ENCODE assay signal across 8 cellular contexts in genomic region chr14:74085047-74085637, GRCh38. TPM values are rescaled to one million over a fixed set of nuclear protein-coding genes. Genes with fewer than 3 reads are reported as not detected.
DNase-seq lines count a peak whose midpoint lies in the region; ATAC-seq and TF ChIP-seq lines count a peak whose summit lies in the region.

No MANE protein-coding gene starts in this region.

- CTCF ChIA-PET in Caco-2 (lab: Charles Lee): no interaction called here

- H4K20me1 ChIP-seq in smooth muscle cell (ENCODE audit: low read depth): no peaks in the 10 kb centered on the region

- no peak for TF ChIP-seq CTCF in Caco-2 (IDR thresholded peaks at IDR 0.05; ENCODE audit: insufficient read depth in 1 of 2, low read depth in 1 of 2, low read length in 1 of 2, severe bottlenecking in 1 of 2, unreplicated experiment in 1 of 2)
- TF ChIP-seq CTCF in NB4 (IDR thresholded peaks at IDR 0.05; ENCODE audit: low read depth, low read length): no peak
- no peak for TF ChIP-seq CTCF in smooth muscle cell (IDR thresholded peaks at IDR 0.05; ENCODE audit: borderline replicate concordance, insufficient read depth, poor library complexity, severe bottlenecking)

- peak overlapping the region; percentile 91 for H3K27ac ChIP-seq in smooth muscle cell (ENCODE audit: low read depth)

- no peak for TF ChIP-seq POLR2A in NB4 (IDR thresholded peaks at IDR 0.05; ENCODE audit: extremely low read depth, insufficient read length)

- BruUV-seq in Caco-2 (replicated peaks; lab: Mats Ljungman, UMichigan): TSS peak; percentile 57

- ATAC-seq in GM21360 (IDR thresholded peaks at IDR 0.05; ENCODE audit: unreplicated experiment) (peak; percentile 6), HG02970 (IDR thresholded peaks at IDR 0.05; ENCODE audit: low FRiP score, unreplicated experiment) (no peak)

- H3K4me1 ChIP-seq in Caco-2 (peaks cover 14% of the 10 kb centered on the region), smooth muscle cell (ENCODE audit: low read depth) (peaks cover 16% of the 10 kb centered on the region)

- no peaks in the 10 kb centered on the region for H3F3A ChIP-seq in smooth muscle cell (ENCODE audit: low read depth)

- DNase-seq in Caco-2: no peak
- DNase-seq in NB4 (ENCODE audit: low read depth): peak; percentile 48
- peak; percentile 41 for DNase-seq in amniotic epithelial cell (ENCODE audit: low read depth)
- no peak for DNase-seq in smooth muscle cell (lab: John Stamatoyannopoulos, UW; ENCODE audit: unreplicated experiment)
- DNase-seq in cortex of kidney (lab: John Stamatoyannopoulos, UW): no peak

- peak overlapping the region; percentile 94 for H3K4me3 Mint-ChIP-seq in Caco-2 (ENCODE audit: unreplicated experiment)

- intact Hi-C loops in Caco-2 (cut with micrococcal nuclease; ENCODE audit: unreplicated experiment): no loop called here

- no peaks in the 10 kb centered on the region for H3K9me3 Mint-ChIP-seq in Caco-2 (ENCODE audit: unreplicated experiment)

- peak overlapping the region; percentile 92 for H3K4me2 ChIP-seq in smooth muscle cell

- POLR2A ChIA-PET in Caco-2 (lab: Charles Lee): interaction anchor here (0.9 kb wide), 1 partner anchor 199 kb away, joined by 4 read pairs; no protein-coding TSS in a partner anchor

- 2% methylated on average over 26 of the region's 26 CpGs for WGBS in smooth muscle cell (ENCODE audit: low lambda C conversion rate)

- H3K79me2 ChIP-seq in smooth muscle cell (ENCODE audit: low read depth): peaks cover 22% of the 10 kb centered on the region

- H3K9me3 ChIP-seq in Caco-2 (no peaks in the 10 kb centered on the region), iPS-18c (ENCODE audit: control insufficient read depth, insufficient read depth, low read length) (no peaks in the 10 kb centered on the region), smooth muscle cell (replicated peaks; ENCODE audit: low read depth) (no peaks in the 10 kb centered on the region)

- H3K4me3 ChIP-seq in Caco-2 (ENCODE audit: low read depth, low read length) (peak overlapping the region; percentile 66), NB4 (ENCODE audit: low read depth, low read length) (peak overlapping the region; percentile 98), iPS-18c (ENCODE audit: insufficient read depth, low read depth, low read length) (peak overlapping the region; percentile 90), smooth muscle cell (peak overlapping the region; percentile 79)

- no peaks in the 10 kb centered on the region for H3K27me3 Mint-ChIP-seq in Caco-2 (ENCODE audit: insufficient read depth, unreplicated experiment)

- H3K9ac ChIP-seq in smooth muscle cell (ENCODE audit: low read depth): peak overlapping the region; percentile 86

- no peaks in the 10 kb centered on the region for H3K27me3 ChIP-seq in Caco-2 (replicated peaks; ENCODE audit: control insufficient read depth, insufficient read depth, low read length)
- H3K27me3 ChIP-seq in smooth muscle cell (ENCODE audit: low read depth): no peaks in the 10 kb centered on the region

- H3K36me3 ChIP-seq in Caco-2 (ENCODE audit: control insufficient read depth, insufficient read depth, low read length) (no peaks in the 10 kb centered on the region), smooth muscle cell (ENCODE audit: low read depth) (no peaks in the 10 kb centered on the region)

- peak overlapping the region; percentile 87 for H2AFZ ChIP-seq in smooth muscle cell (ENCODE audit: low read depth)

- H3K27ac Mint-ChIP-seq in Caco-2 (ENCODE audit: unreplicated experiment): peak overlapping the region; percentile 98

- peaks cover 13% of the 10 kb centered on the region for H3K4me1 Mint-ChIP-seq in Caco-2 (ENCODE audit: low read depth, unreplicated experiment)

- peaks cover 14% of the 10 kb centered on the region for H3K36me3 Mint-ChIP-seq in Caco-2 (ENCODE audit: insufficient read depth, unreplicated experiment)

RNA-seq across cellular contexts. Expression of gene LIN52, which starts 0.4 kb away (rescaled TPM):
- total RNA-seq in Caco-2 (2022): 11.3 and 11.8 TPM in 2 replicates
- total RNA-seq in smooth muscle cell: 17.4 and 17.8 TPM in 2 replicates
- 13.8 and 16.1 TPM in 2 replicates for polyA plus RNA-seq in smooth muscle cell

RNA-seq across cellular contexts. Expression of gene ALDH6A1, which starts 0.9 kb away (rescaled TPM):
- total RNA-seq in Caco-2 (2022): 25.9 and 30.0 TPM in 2 replicates
- 16.1 and 22.3 TPM in 2 replicates for total RNA-seq in smooth muscle cell
- polyA plus RNA-seq in smooth muscle cell: 18.2 and 18.9 TPM in 2 replicates

Comparison
In these comparisons a context has a peak if more than half of its experiments do, and no peak if none do; other contexts are left out.
1. DNase-seq: peak in NB4 (single experiment) and amniotic epithelial cell (single experiment); none in Caco-2 (0 of 2), smooth muscle cell (single experiment) and cortex of kidney (single experiment).
2. Peak in every context shown above with its lines, with median percentiles within 50 percentile points of each other: H3K4me3 ChIP-seq.